8 cellular contexts compared by ENCODE assay signal in the genomic region with DNA sequence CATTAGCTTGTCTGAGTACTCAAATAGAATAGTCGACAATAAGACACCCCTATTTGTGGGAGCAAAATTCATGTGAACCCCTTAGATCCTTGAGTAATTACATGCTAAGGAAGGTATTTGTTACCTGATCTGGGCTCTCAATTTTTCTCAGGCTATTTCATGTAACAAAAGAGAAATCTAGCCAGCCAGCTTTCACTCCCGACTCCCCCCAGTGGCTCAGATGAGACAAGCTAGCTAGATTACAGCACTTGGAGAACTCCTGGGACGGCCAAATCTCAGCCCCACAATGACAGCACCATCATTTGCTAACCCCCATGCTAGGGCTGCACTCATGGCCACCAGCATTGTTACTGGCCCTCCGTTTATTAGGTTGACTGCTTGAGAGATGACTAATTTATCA. TPM values are rescaled to one million over a fixed set of nuclear protein-coding genes. Genes with fewer than 3 reads are reported as not detected.
DNase-seq lines count a peak whose midpoint lies in the region; ATAC-seq and TF ChIP-seq lines count a peak whose summit lies in the region.

No MANE protein-coding gene starts in this region.

- no peaks in the 10 kb centered on the region for H3K4me1 Mint-ChIP-seq in endodermal cell
- no peaks in the 10 kb centered on the region for H3K4me1 Mint-ChIP-seq in T-helper 2 cell treated with Interferon-gamma antibody and Interleukin-4, amounts not matched to agents 5 μg/mL and 100 μg/mL, for 36 hours (ENCODE audit: low read depth)

- no peaks in the 10 kb centered on the region for H3K36me3 Mint-ChIP-seq in endodermal cell (ENCODE audit: low read depth)
- no peaks in the 10 kb centered on the region for H3K36me3 Mint-ChIP-seq in T-helper 2 cell treated with Interferon-gamma antibody and Interleukin-4, amounts not matched to agents 5 μg/mL and 100 μg/mL, for 36 hours (ENCODE audit: low read depth)

- H3K36me3 ChIP-seq in endodermal cell (ENCODE audit: control insufficient read depth, insufficient read depth, low read length): no peaks in the 10 kb centered on the region

- H3K27ac ChIP-seq in endodermal cell (ENCODE audit: low read depth, low read length): no peak overlapping the region

- H3K9ac ChIP-seq in endodermal cell (ENCODE audit: extremely low read depth, low read length, poor library complexity, severe bottlenecking): no peak overlapping the region

- no peak overlapping the region for H3K27ac Mint-ChIP-seq in endodermal cell
- no peak overlapping the region for H3K27ac Mint-ChIP-seq in T-helper 2 cell treated with Interferon-gamma antibody and Interleukin-4, amounts not matched to agents 5 μg/mL and 100 μg/mL, for 36 hours

- peaks cover 42% of the 10 kb centered on the region for H3K27me3 Mint-ChIP-seq in endodermal cell (ENCODE audit: insufficient read depth)
- peaks cover 6% of the 10 kb centered on the region for H3K27me3 Mint-ChIP-seq in T-helper 2 cell treated with Interferon-gamma antibody and Interleukin-4, amounts not matched to agents 5 μg/mL and 100 μg/mL, for 36 hours (ENCODE audit: low read depth)

- in situ Hi-C loops in ACHN (cut with HindIII; ENCODE audit: low pct_ligation_motif_present, low pct_unique_long_range_greater_than_20kb, low sequenced_read_pairs): loop anchor here (25.0 kb wide), 1 partner anchor 95 kb away; no protein-coding TSS in a partner anchor

- no peaks in the 10 kb centered on the region for H3K9me3 ChIP-seq in endodermal cell (ENCODE audit: control insufficient read depth, low read length)

- TF ChIP-seq CTCF in GM12872 (IDR thresholded peaks at IDR 0.05; ENCODE audit: insufficient read depth, low read depth, low read length) (peak; percentile 69), endodermal cell (conservative IDR thresholded peaks at IDR 0.05) (peak; percentile 75)

- no peak overlapping the region for H3K4me3 ChIP-seq in endodermal cell (ENCODE audit: low read length)

- intact Hi-C loops in posterior cingulate gyrus (cut with DNase I): loop anchor here (5.0 kb wide), 2 partner anchors 35 to 220 kb away; no protein-coding TSS in a partner anchor

- no peaks in the 10 kb centered on the region for H3K9me3 Mint-ChIP-seq in endodermal cell
- no peaks in the 10 kb centered on the region for H3K9me3 Mint-ChIP-seq in T-helper 2 cell treated with Interferon-gamma antibody and Interleukin-4, amounts not matched to agents 5 μg/mL and 100 μg/mL, for 36 hours

- WGBS in endodermal cell (ENCODE audit: insufficient coverage in 1 of 2, insufficient read length in 1 of 2), 2 experiments: 41 to 50% methylated on average over 1 to 4 of the region's 4 CpGs

- H3K4me3 Mint-ChIP-seq in endodermal cell: no peak overlapping the region
- no peak overlapping the region for H3K4me3 Mint-ChIP-seq in T-helper 2 cell treated with Interferon-gamma antibody and Interleukin-4, amounts not matched to agents 5 μg/mL and 100 μg/mL, for 36 hours

- peak; percentile 17 for DNase-seq in ACHN
- peak; percentile 17 for DNase-seq in NCI-H460 (ENCODE audit: extremely low read depth, low read depth)
- DNase-seq in endodermal cell: peak; percentile 86
- DNase-seq in posterior cingulate gyrus: peak in 6 of 10 donors; percentile 44 to 91 (median 48)
- DNase-seq in T-helper 2 cell treated with Interferon-gamma antibody and Interleukin-4, amounts not matched to agents 5 μg/mL and 100 μg/mL, for 36 hours (ENCODE audit: low spot score): no peak

- peaks cover 25% of the 10 kb centered on the region for H3K27me3 ChIP-seq in endodermal cell (ENCODE audit: control insufficient read depth, insufficient read depth, low read length, poor library complexity, severe bottlenecking)

- H3K4me1 ChIP-seq in endodermal cell (ENCODE audit: control insufficient read depth, insufficient read depth, low read length): no peaks in the 10 kb centered on the region

- ATAC-seq in GM21423 (IDR thresholded peaks at IDR 0.05; ENCODE audit: unreplicated experiment) (no peak), esophagus mucosa (no peak)

RNA-seq across cellular contexts. Expression of a gene that starts 41.3 kb away (rescaled TPM):
- 4.6 and 4.9 TPM in 2 replicates for total RNA-seq in NCI-H460 (2014; rRNA removed; shearing (Covaris generic))
- polyA plus RNA-seq in NCI-H460 (2014; cell fraction: nucleus; rRNA removed): 3.1 and 4.5 TPM in 2 replicates
- 1 to 10 TPM in 1 of 2 donors, under 1 TPM in 1; 0.62 to 1.7 TPM for total RNA-seq in endodermal cell
- polyA plus RNA-seq in endodermal cell (2013, experiment 1 of 2): 2.1 TPM
- 2.2 TPM for polyA plus RNA-seq in endodermal cell (2013, experiment 2 of 2)
- 0.56 TPM for total RNA-seq in esophagus mucosa

RNA-seq across cellular contexts. Expression of a gene that starts 44.4 kb away (rescaled TPM):
- 0.61 and 0.79 TPM in 2 replicates for total RNA-seq in NCI-H460 (2014; rRNA removed; shearing (Covaris generic))
- polyA plus RNA-seq in NCI-H460 (2014; cell fraction: nucleus; rRNA removed): 1.1 and 1.2 TPM in 2 replicates
- not detected for total RNA-seq in endodermal cell
- polyA plus RNA-seq in endodermal cell (2013, experiment 1 of 2): not detected
- 0.17 TPM for polyA plus RNA-seq in endodermal cell (2013, experiment 2 of 2)
- total RNA-seq in esophagus mucosa: not detected
